In genomic region chr14:20989464-20989786, GRCh38 we compare ENCODE assay signal across 8 cellular contexts. TPM values are rescaled to one million over a fixed set of nuclear protein-coding genes. Genes with fewer than 3 reads are reported as not detected.
DNase-seq lines count a peak whose midpoint lies in the region; ATAC-seq and TF ChIP-seq lines count a peak whose summit lies in the region.

No MANE protein-coding gene starts in this region.

- H3K36me3 ChIP-seq in GM23338 (ENCODE audit: insufficient read depth) (peaks cover 24% of the 10 kb centered on the region), WERI-Rb-1 (peaks cover 33% of the 10 kb centered on the region), skeletal muscle tissue (ENCODE audit: control insufficient read depth in 3 of 3, insufficient read depth in 3 of 3, low read length in 3 of 3) (peaks cover 22 to 23% (median 23%) of the 10 kb centered on the region in 3 donors)

- H3F3A ChIP-seq in GM23338 (replicated peaks; ENCODE audit: low read depth): peaks cover 6% of the 10 kb centered on the region

- no peaks in the 10 kb centered on the region for H3K27me3 Mint-ChIP-seq in GM23338 (ENCODE audit: insufficient read depth, low read depth, poor library complexity)

- H3K4me3 ChIP-seq in GM23338: peak overlapping the region; percentile 55
- peak overlapping the region; percentile 85 for H3K4me3 ChIP-seq in WERI-Rb-1 (ENCODE audit: low read depth, low read length)
- peak overlapping the region; percentile 5 to 96 for H3K4me3 ChIP-seq in foreskin fibroblast (ENCODE audit: low read depth in 1 of 2, low read length in 2 of 2)
- peak overlapping the region; percentile 88 to 100 (median 99) for H3K4me3 ChIP-seq in skeletal muscle tissue (ENCODE audit: low read length in 3 of 3)

- H3K27me3 ChIP-seq in GM23338 (ENCODE audit: insufficient read depth): no peaks in the 10 kb centered on the region
- no peaks in the 10 kb centered on the region for H3K27me3 ChIP-seq in WERI-Rb-1 (ENCODE audit: insufficient read depth, low read depth, severe bottlenecking)
- no peaks in the 10 kb centered on the region for H3K27me3 ChIP-seq in skeletal muscle tissue (ENCODE audit: control insufficient read depth in 3 of 3, insufficient read depth in 3 of 3, low read length in 3 of 3)

- peaks cover 12% of the 10 kb centered on the region for H3K4me1 Mint-ChIP-seq in GM23338

- H3K4me3 Mint-ChIP-seq in GM23338: peak overlapping the region; percentile 79

- peak overlapping the region; percentile 94 for H3K27ac ChIP-seq in GM23338 (ENCODE audit: low read depth)
- no peak overlapping the region for H3K27ac ChIP-seq in WERI-Rb-1
- H3K27ac ChIP-seq in skeletal muscle tissue (ENCODE audit: low read depth, low read length): peak overlapping the region; percentile 60

- ATAC-seq in GM23338 (no peak), HG03025 (IDR thresholded peaks at IDR 0.05; ENCODE audit: low FRiP score, unreplicated experiment) (no peak), HG02970 (IDR thresholded peaks at IDR 0.05; ENCODE audit: low FRiP score, unreplicated experiment) (no peak)

- no peak for DNase-seq in GM23338 (ENCODE audit: low spot score)
- DNase-seq in WERI-Rb-1: no peak
- DNase-seq in foreskin fibroblast: no peak
- no peak for DNase-seq in NCI-H1092 (lab: John Stamatoyannopoulos, UW)
- DNase-seq in NCI-H1930 (lab: John Stamatoyannopoulos, UW): no peak

- peaks cover 27% of the 10 kb centered on the region for H3K79me2 ChIP-seq in GM23338 (replicated peaks; ENCODE audit: insufficient read depth)

- peaks cover 17% of the 10 kb centered on the region; the same call in 1 of the 2 replicates for H3K9me2 ChIP-seq in GM23338 (ENCODE audit: insufficient read depth)

- H4K20me1 ChIP-seq in GM23338 (replicated peaks; ENCODE audit: insufficient read depth): peaks cover 12% of the 10 kb centered on the region; the same call in 1 of the 2 replicates

- H2AFZ ChIP-seq in GM23338: no peak overlapping the region

- peaks cover 13% of the 10 kb centered on the region for H3K4me1 ChIP-seq in GM23338 (ENCODE audit: insufficient read depth)
- H3K4me1 ChIP-seq in skeletal muscle tissue (ENCODE audit: control insufficient read depth in 3 of 3, insufficient read depth in 3 of 3, low read length in 3 of 3): peaks cover 12 to 30% (median 18%) of the 10 kb centered on the region in 3 donors

- no peak for TF ChIP-seq CTCF in GM23338 (conservative IDR thresholded peaks at IDR 0.05; ENCODE audit: low read depth in 2 of 2)
- no peak for TF ChIP-seq CTCF in WERI-Rb-1 (IDR thresholded peaks at IDR 0.05; ENCODE audit: low read depth, low read length)
- no peak for TF ChIP-seq CTCF in foreskin fibroblast (IDR thresholded peaks at IDR 0.05; ENCODE audit: low read depth, low read length)

- peaks cover 3% of the 10 kb centered on the region for H3K9me3 ChIP-seq in WERI-Rb-1 (ENCODE audit: severe bottlenecking)
- H3K9me3 ChIP-seq in skeletal muscle tissue (ENCODE audit: control insufficient read depth in 3 of 3, low read length in 3 of 3): no peaks in the 10 kb centered on the region

- peak overlapping the region; percentile 59 to 69 (median 66) for H3K9ac ChIP-seq in skeletal muscle tissue (ENCODE audit: low read depth in 1 of 3, low read length in 3 of 3)

- peak overlapping the region; percentile 91 for H3K4me2 ChIP-seq in GM23338

- H3K27ac Mint-ChIP-seq in GM23338: peak overlapping the region; percentile 81; the same call in 1 of the 2 replicates

- H3K36me3 Mint-ChIP-seq in GM23338 (ENCODE audit: low read depth): peaks cover 32% of the 10 kb centered on the region

- no peaks in the 10 kb centered on the region; the same call in 2 of the 3 replicates for H3K9me3 Mint-ChIP-seq in GM23338

TF ChIP-seq in GM23338, 12 proteins besides CTCF, POLR2A, EP300 and RAD21:
- no peak for TF ChIP-seq EZH2phosphoT487 (IDR thresholded peaks at IDR 0.05; ENCODE audit: unreplicated experiment)
- TF ChIP-seq POLR2AphosphoS5 (IDR thresholded peaks at IDR 0.05; ENCODE audit: low read depth): peak; percentile 18; the same call in 1 of the 2 replicates

RNA-seq across cellular contexts. Expression of gene METTL17, which starts 0.4 kb away (rescaled TPM):
- 156 and 163 TPM in 2 replicates for total RNA-seq in GM23338 (2014; rRNA removed; shearing (Covaris generic))
- 74.9 and 77.7 TPM in 2 replicates for polyA plus RNA-seq in GM23338 (2016; fragmentation: Nextera tagmentation; extraction: Ambion mirVana)
- total RNA-seq in skeletal muscle tissue: 45.4 TPM

RNA-seq across cellular contexts. Expression of gene SLC39A2, which starts 9.7 kb away (rescaled TPM):
- total RNA-seq in GM23338 (2014; rRNA removed; shearing (Covaris generic)): not detected in 2 replicates
- polyA plus RNA-seq in GM23338 (2016; fragmentation: Nextera tagmentation; extraction: Ambion mirVana): not detected in 2 replicates
- total RNA-seq in skeletal muscle tissue: not detected

RNA-seq across cellular contexts. Expression of gene RNASE2, which starts 34.1 kb away (rescaled TPM):
- total RNA-seq in GM23338 (2014; rRNA removed; shearing (Covaris generic)): not detected in 2 replicates
- polyA plus RNA-seq in GM23338 (2016; fragmentation: Nextera tagmentation; extraction: Ambion mirVana): not detected in 2 replicates
- not detected for total RNA-seq in skeletal muscle tissue

RNA-seq across cellular contexts. Expression of gene NDRG2, which starts 35.4 kb away (rescaled TPM):
- total RNA-seq in GM23338 (2014; rRNA removed; shearing (Covaris generic)): 15.2 and 20.6 TPM in 2 replicates
- 8.8 and 10.5 TPM in 2 replicates for polyA plus RNA-seq in GM23338 (2016; fragmentation: Nextera tagmentation; extraction: Ambion mirVana)
- total RNA-seq in skeletal muscle tissue: 162 TPM

RNA-seq across cellular contexts. Expression of gene TPPP2, which starts 40.6 kb away (rescaled TPM):
- total RNA-seq in GM23338 (2014; rRNA removed; shearing (Covaris generic)): not detected in 2 replicates
- not detected in 2 replicates for polyA plus RNA-seq in GM23338 (2016; fragmentation: Nextera tagmentation; extraction: Ambion mirVana)
- total RNA-seq in skeletal muscle tissue: not detected
